12 cellular contexts compared by ENCODE assay signal in the genomic region with DNA sequence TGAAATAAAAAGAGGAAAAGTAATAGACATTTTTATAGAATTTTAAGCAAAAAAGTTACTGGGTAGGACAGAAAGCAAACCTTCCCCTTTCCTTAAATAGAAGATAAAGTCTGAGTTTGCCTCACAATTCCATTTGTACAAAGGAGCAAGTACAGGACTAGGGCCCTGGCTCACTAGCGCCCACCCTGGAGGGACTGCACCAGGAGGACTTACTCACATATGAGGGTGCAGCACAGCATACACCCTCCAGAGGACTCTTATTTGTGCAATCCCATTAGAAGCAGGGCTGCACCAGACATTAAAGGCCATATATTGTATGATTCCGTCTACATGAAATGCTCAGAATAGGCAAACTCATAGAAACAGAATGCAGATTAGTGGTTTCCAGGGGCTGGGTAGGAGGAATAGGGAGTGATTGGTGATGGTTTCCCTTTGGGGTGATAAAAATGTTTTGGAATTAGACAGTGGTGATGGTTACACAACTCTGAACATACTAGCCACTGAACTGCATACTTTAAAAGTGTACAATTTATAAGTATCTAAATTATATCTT. TPM values are rescaled to one million over a fixed set of nuclear protein-coding genes. Genes with fewer than 3 reads are reported as not detected.
A peak's percentile ranks its signal among the peaks of the same experiment; 100 is the strongest.
DNase-seq lines count a peak whose midpoint lies in the region; ATAC-seq, FAIRE-seq and TF ChIP-seq lines count a peak whose summit lies in the region.
"Had no signal": no experiment of that assay in that cellular context is flagged by ENCODE, and none has a peak within 500 bp of the region (broad histone marks: within the 10 kb centered on the region; RNA-seq: fewer than 3 reads in every experiment).

No MANE protein-coding gene starts in this region.

- ATAC-seq in stimulated activated naive B cell treated with anti-CD40 and anti-IgM and Interleukin-4, amounts not matched to agents 10 μg/mL and 1 μg/mL and 100 μg/mL, for 72 hours (replicated peaks): no peak
- no peak for ATAC-seq in GM21529 (IDR thresholded peaks at IDR 0.05; ENCODE audit: unreplicated experiment)

- H4K5ac ChIP-seq in H1 (ENCODE audit: insufficient read length, low read depth, low read length): no peak overlapping the region

- H3K4me2 ChIP-seq in OCI-LY3 (ENCODE audit: low read length): no peak overlapping the region
- H3K4me2 ChIP-seq in H1 (ENCODE audit: insufficient read depth in 1 of 2, low read depth in 2 of 2, low read length in 2 of 2): no peak overlapping the region
- no peak overlapping the region for H3K4me2 ChIP-seq in PC-9

- intact Hi-C loops in A673 (cut with micrococcal nuclease; ENCODE audit: unreplicated experiment) (no loop called here), PC-9 (cut with micrococcal nuclease; ENCODE audit: unreplicated experiment) (no loop called here)

- no peak overlapping the region for H3K56ac ChIP-seq in H1 (replicated peaks; ENCODE audit: insufficient read length, low read depth, low read length)

- no peak overlapping the region for H4K91ac ChIP-seq in H1 (replicated peaks; ENCODE audit: insufficient read length, low read length)

- H3K4me1 ChIP-seq in A673 (ENCODE audit: insufficient read depth, low read length, poor library complexity, severe bottlenecking) (peaks cover 13% of the 10 kb centered on the region), OCI-LY3 (ENCODE audit: low read length) (peaks cover 6% of the 10 kb centered on the region), H1 (replicated peaks in 1 of 4; ENCODE audit: control insufficient read depth in 3 of 4, insufficient read depth in 4 of 4, low read length in 3 of 4) (no peaks in the 10 kb centered on the region), PC-9 (replicated peaks; ENCODE audit: insufficient read depth) (peaks cover 10% of the 10 kb centered on the region; the same call in 1 of the 2 replicates)

- no peak overlapping the region for H2BK12ac ChIP-seq in H1 (ENCODE audit: low read depth, low read length)

- H2AFZ ChIP-seq in OCI-LY3 (ENCODE audit: low read depth, low read length) (no peak overlapping the region), H1 (ENCODE audit: low read length) (no peak overlapping the region), PC-9 (no peak overlapping the region)

- H3K4me3 ChIP-seq in A673 (ENCODE audit: low read depth, low read length, poor library complexity, severe bottlenecking) (no peak overlapping the region), OCI-LY3 (ENCODE audit: low read length) (no peak overlapping the region), H1 (ENCODE audit: extremely low read depth in 1 of 4, insufficient read depth in 2 of 4, low read depth in 3 of 4, low read length in 4 of 4) (no peak overlapping the region), PC-9 (no peak overlapping the region)
- H3K4me3 ChIP-seq: colonic mucosa had no signal

- no peaks in the 10 kb centered on the region for H3K9me2 ChIP-seq in PC-9 (ENCODE audit: insufficient read depth)

- H3K9ac ChIP-seq in OCI-LY3 (ENCODE audit: low read length): no peak overlapping the region
- H3K9ac ChIP-seq in H1 (replicated peaks in 1 of 4; ENCODE audit: extremely low read depth in 1 of 4, low read depth in 3 of 4, low read length in 3 of 4): no peak overlapping the region

- TF ChIP-seq EP300 in H1 (IDR thresholded peaks at IDR 0.05; ENCODE audit: borderline replicate concordance in 1 of 2, low read depth in 2 of 2, low read length in 2 of 2): no peak

- CTCF ChIA-PET in A673 (lab: Charles Lee) (no interaction called here), H1 (lab: Charles Lee; ENCODE audit: partially characterized antibody) (interaction anchor here (0.6 to 2.5 kb wide), 5 partner anchors 10 to 660 kb away, joined by 3 to 17 read pairs (median 5); partner anchors contain the start of gene DCP2), PC-9 (lab: Charles Lee) (no interaction called here)

- H2AK5ac ChIP-seq in H1 (ENCODE audit: low read depth, low read length): no peak overlapping the region

- peak; percentile 43 for DNase-seq in A673 (ENCODE audit: low spot score)
- DNase-seq in EH (ENCODE audit: low read depth): peak; percentile 18
- DNase-seq in H1 (ENCODE audit: low read depth in 1 of 2, low spot score in 2 of 2): peak in 1 of 2 experiments; percentile 64
- DNase-seq in KG1 (lab: John Stamatoyannopoulos, UW): no peak
- no peak for DNase-seq in stimulated activated naive B cell treated with anti-CD40 and anti-IgM and Interleukin-4, amounts not matched to agents 10 μg/mL and 1 μg/mL and 100 μg/mL, for 72 hours
- no peak for DNase-seq in PC-9
- DNase-seq: colonic mucosa, mammary epithelial cell, NCI-H1417 treated with DMSO at 0.1 percent for 48 hours had no signal

- H3K14ac ChIP-seq in H1 (ENCODE audit: insufficient read length): no peak overlapping the region

- H3K27ac ChIP-seq in A673 (ENCODE audit: low read depth, low read length, poor library complexity, severe bottlenecking) (no peak overlapping the region), OCI-LY3 (ENCODE audit: low read length) (no peak overlapping the region), H1 (ENCODE audit: low read depth, low read length) (no peak overlapping the region), PC-9 (no peak overlapping the region)
- H3K27ac ChIP-seq: colonic mucosa, VCaP had no signal

- H3K79me2 ChIP-seq in OCI-LY3 (ENCODE audit: low read length) (peaks cover 42% of the 10 kb centered on the region), H1 (ENCODE audit: control insufficient read depth in 1 of 2, insufficient read depth in 2 of 2, low read length in 2 of 2) (peaks cover 0 to 8% of the 10 kb centered on the region in 2 experiments; a peak in 1 of 4 replicates), PC-9 (ENCODE audit: low read depth) (peaks cover 32% of the 10 kb centered on the region)

- H2BK15ac ChIP-seq in H1 (ENCODE audit: low read length): no peak overlapping the region

- H4K20me1 ChIP-seq in OCI-LY3 (ENCODE audit: insufficient read depth, low read length): peaks cover 24% of the 10 kb centered on the region; the same call in 1 of the 2 replicates
- peaks cover 0 to 4% of the 10 kb centered on the region in 2 experiments for H4K20me1 ChIP-seq in H1 (replicated peaks in 1 of 2; ENCODE audit: control insufficient read depth in 1 of 2, insufficient read depth in 2 of 2, low read length in 2 of 2)
- no peaks in the 10 kb centered on the region for H4K20me1 ChIP-seq in PC-9 (ENCODE audit: insufficient read depth)

- no peaks in the 10 kb centered on the region for H3K27me3 ChIP-seq in A673 (replicated peaks; ENCODE audit: insufficient read depth, low read depth, low read length, poor library complexity)
- H3K27me3 ChIP-seq in OCI-LY3 (ENCODE audit: low read depth, low read length): no peaks in the 10 kb centered on the region
- no peaks in the 10 kb centered on the region for H3K27me3 ChIP-seq in H1 (replicated peaks in 1 of 4; ENCODE audit: control insufficient read depth in 3 of 4, extremely low read depth in 1 of 4, insufficient read depth in 3 of 4, low read length in 3 of 4)
- H3K27me3 ChIP-seq in PC-9 (ENCODE audit: insufficient read depth, low read depth): no peaks in the 10 kb centered on the region
- H3K27me3 ChIP-seq: colonic mucosa had no signal

- peaks cover 45 to 54% of the 10 kb centered on the region in 2 donors for H3K36me3 Mint-ChIP-seq in stimulated activated naive B cell treated with anti-CD40 and anti-IgM and Interleukin-4, amounts not matched to agents 10 μg/mL and 1 μg/mL and 100 μg/mL, for 72 hours

- H3K79me1 ChIP-seq in H1 (ENCODE audit: low read depth, low read length): no peaks in the 10 kb centered on the region; the same call in 1 of the 2 replicates

- no peak overlapping the region for H4K8ac ChIP-seq in H1 (ENCODE audit: extremely low read depth, insufficient read depth, low read length)

- H3F3A ChIP-seq in PC-9 (ENCODE audit: insufficient read depth, low read depth): peaks cover 6% of the 10 kb centered on the region; the same call in 1 of the 2 replicates

- H3K4me1 Mint-ChIP-seq in stimulated activated naive B cell treated with anti-CD40 and anti-IgM and Interleukin-4, amounts not matched to agents 10 μg/mL and 1 μg/mL and 100 μg/mL, for 72 hours: peaks cover 39 to 67% of the 10 kb centered on the region in 2 donors

- 91% methylated on average over 2 of the region's 2 CpGs; no CpG with 5 or more reads in 1 of the 2 experiments for WGBS in H1 (ENCODE audit: extremely low coverage in 1 of 2, insufficient coverage in 1 of 2, insufficient read length in 1 of 2, insufficient replicate concordance in 2 of 2, low coverage in 1 of 2, low lambda C conversion rate in 2 of 2, missing lambda C conversion rate in 1 of 2), 2 experiments

- H3K36me3 ChIP-seq in A673 (ENCODE audit: insufficient read depth, low read length, poor library complexity, severe bottlenecking) (peaks cover 34% of the 10 kb centered on the region), OCI-LY3 (replicated peaks; ENCODE audit: low read depth, low read length) (peaks cover 30% of the 10 kb centered on the region), H1 (ENCODE audit: control insufficient read depth in 2 of 4, insufficient read depth in 4 of 4, low read length in 3 of 4) (peaks cover 0 to 18% (median 2%) of the 10 kb centered on the region in 4 experiments; a peak in 5 of 8 replicates), PC-9 (ENCODE audit: low read depth) (0 out of 2 replicates have a peak, but pooled peaks cover 7% of the 10 kb centered on the region)

- TF ChIP-seq RAD21 in H1 (IDR thresholded peaks at IDR 0.05 in 1 of 2, conservative IDR thresholded peaks at IDR 0.05 in 1 of 2; ENCODE audit: low read depth in 2 of 2, low read length in 2 of 2): peak; percentile 29 to 48

- H3K4ac ChIP-seq in H1 (replicated peaks; ENCODE audit: insufficient read length, low read depth, low read length): no peak overlapping the region

- no peak overlapping the region for H2BK5ac ChIP-seq in H1 (ENCODE audit: low read depth, low read length)

- H3K4me3 Mint-ChIP-seq in stimulated activated naive B cell treated with anti-CD40 and anti-IgM and Interleukin-4, amounts not matched to agents 10 μg/mL and 1 μg/mL and 100 μg/mL, for 72 hours: no peak overlapping the region

- no peak overlapping the region for H2BK20ac ChIP-seq in H1 (ENCODE audit: low read length)

- no peak for FAIRE-seq in H1 (lab: Jason Lieb, UNC)

- POLR2A ChIA-PET in A673 (lab: Charles Lee; ENCODE audit: low non-redundant PET): no interaction called here
- POLR2A ChIA-PET in H1 (lab: Charles Lee; ENCODE audit: partially characterized antibody): interaction anchor here (1.0 kb wide), 1 partner anchor 23 kb away, joined by 3 read pairs; no protein-coding TSS in a partner anchor
- POLR2A ChIA-PET in PC-9 (lab: Charles Lee; ENCODE audit: unreplicated experiment): no interaction called here

- no peak overlapping the region for H3K27ac Mint-ChIP-seq in stimulated activated naive B cell treated with anti-CD40 and anti-IgM and Interleukin-4, amounts not matched to agents 10 μg/mL and 1 μg/mL and 100 μg/mL, for 72 hours

- no peak overlapping the region for H3K18ac ChIP-seq in H1 (ENCODE audit: extremely low read depth, low read length)

- TF ChIP-seq CTCF in A673 (conservative IDR thresholded peaks at IDR 0.05; ENCODE audit: low read depth, low read length) (peak; percentile 44), OCI-LY3 (IDR thresholded peaks at IDR 0.05; ENCODE audit: low read depth, low read length) (peak; percentile 26), H1 (IDR thresholded peaks at IDR 0.05; ENCODE audit: control extremely low read depth in 1 of 3, insufficient read depth in 1 of 3, low read depth in 1 of 3, low read length in 3 of 3) (peak; percentile 68 to 75 (median 72)), PC-9 (conservative IDR thresholded peaks at IDR 0.05) (no peak)

- peaks cover 5% of the 10 kb centered on the region for H3K23me2 ChIP-seq in H1 (ENCODE audit: low read depth, low read length)

- BruUV-seq in A673 (replicated peaks; lab: Mats Ljungman, UMichigan): no TSS peak
- BruUV-seq in PC-9 (replicated peaks; lab: Mats Ljungman, UMichigan): no TSS peak

- TF ChIP-seq POLR2A in H1 (IDR thresholded peaks at IDR 0.05; ENCODE audit: control extremely low read depth in 1 of 2, low read depth in 2 of 2, low read length in 2 of 2): no peak

- no peaks in the 10 kb centered on the region for H3K9me3 Mint-ChIP-seq in stimulated activated naive B cell treated with anti-CD40 and anti-IgM and Interleukin-4, amounts not matched to agents 10 μg/mL and 1 μg/mL and 100 μg/mL, for 72 hours

- no peaks in the 10 kb centered on the region for H3K27me3 Mint-ChIP-seq in stimulated activated naive B cell treated with anti-CD40 and anti-IgM and Interleukin-4, amounts not matched to agents 10 μg/mL and 1 μg/mL and 100 μg/mL, for 72 hours

- H3K9me3 ChIP-seq in A673 (ENCODE audit: low read depth, low read length, poor library complexity, severe bottlenecking) (no peaks in the 10 kb centered on the region), OCI-LY3 (ENCODE audit: insufficient read depth, low read length) (no peaks in the 10 kb centered on the region), H1 (ENCODE audit: insufficient read depth in 2 of 2, low read depth in 1 of 2, low read length in 1 of 2) (no peaks in the 10 kb centered on the region), PC-9 (ENCODE audit: insufficient read depth, low read depth) (no peaks in the 10 kb centered on the region)
- H3K9me3 ChIP-seq: colonic mucosa had no signal

- H2BK120ac ChIP-seq in H1 (replicated peaks; ENCODE audit: low read depth, low read length): no peak overlapping the region

- no peak overlapping the region for H3K23ac ChIP-seq in H1 (ENCODE audit: insufficient read length)

RNA-seq across cellular contexts. Expression of gene REEP5, which starts 4.5 kb away (rescaled TPM):
- 42.8 and 50.5 TPM in 2 replicates for total RNA-seq in A673 (2021)
- 56.6 and 58.3 TPM in 2 replicates for total RNA-seq in H1 (2021; fragmentation: NEBNext Ultra II Directional; extraction: Animal tissue kit (Norgen Biotek cat#: 25700))
- polyA plus RNA-seq in H1 (2011; rRNA removed): 69.3 and 94.3 TPM in 2 replicates
- polyA plus RNA-seq in H1 (2011; cell fraction: cytosol; rRNA removed): 60.3 TPM
- polyA plus RNA-seq in H1 (2011; cell fraction: nucleus; rRNA removed): 148 TPM
- 45.8 to 68.6 TPM (median 50.6 TPM) in 4 replicates for polyA plus RNA-seq in H1 (2012, experiment 1 of 2)
- polyA plus RNA-seq in H1 (2012, experiment 2 of 2): 9.2 TPM
- 65.9 TPM for polyA plus RNA-seq in H1 (2013, experiment 1 of 2)
- 70.8 TPM for polyA plus RNA-seq in H1 (2013, experiment 2 of 2)
- 113 and 123 TPM in 2 replicates for polyA minus RNA-seq in H1 (2011; rRNA and poly(A)+ RNA removed)
- 39.3 TPM for polyA minus RNA-seq in H1 (2011; cell fraction: cytosol; rRNA and poly(A)+ RNA removed)
- 97.4 TPM for polyA minus RNA-seq in H1 (2011; cell fraction: nucleus; rRNA and poly(A)+ RNA removed)
- total RNA-seq in PC-9 (2021): 45.2 and 53.6 TPM in 2 replicates

RNA-seq across cellular contexts. Expression of gene SRP19, which starts 56.4 kb away (rescaled TPM):
- total RNA-seq in A673 (2021) (72.4 and 73.9 TPM in 2 replicates), PC-9 (2021) (26.8 and 34.4 TPM in 2 replicates)
- 78.6 and 79.9 TPM in 2 replicates for total RNA-seq in H1 (2021; fragmentation: NEBNext Ultra II Directional; extraction: Animal tissue kit (Norgen Biotek cat#: 25700))
- polyA plus RNA-seq in H1 (2011; rRNA removed): 14.2 and 27.5 TPM in 2 replicates
- 64.8 TPM for polyA plus RNA-seq in H1 (2011; cell fraction: cytosol; rRNA removed)
- polyA plus RNA-seq in H1 (2011; cell fraction: nucleus; rRNA removed): 4.4 TPM
- 68.6 to 119 TPM (median 74.7 TPM) in 4 replicates for polyA plus RNA-seq in H1 (2012, experiment 1 of 2)
- polyA plus RNA-seq in H1 (2012, experiment 2 of 2): 26.1 TPM
- 110 TPM for polyA plus RNA-seq in H1 (2013, experiment 1 of 2)
- 108 TPM for polyA plus RNA-seq in H1 (2013, experiment 2 of 2)
- polyA minus RNA-seq in H1 (2011; rRNA and poly(A)+ RNA removed): 7.9 and 9.2 TPM in 2 replicates
- polyA minus RNA-seq in H1 (2011; cell fraction: cytosol; rRNA and poly(A)+ RNA removed): 14.5 TPM
- polyA minus RNA-seq in H1 (2011; cell fraction: nucleus; rRNA and poly(A)+ RNA removed): 12.7 TPM

RNA-seq across cellular contexts. Expression of gene DCP2, which starts 59.1 kb away (rescaled TPM):
- total RNA-seq in A673 (2021): 73.5 and 78.0 TPM in 2 replicates
- total RNA-seq in H1 (2021; fragmentation: NEBNext Ultra II Directional; extraction: Animal tissue kit (Norgen Biotek cat#: 25700)): 162 and 173 TPM in 2 replicates
- 14.4 and 41.7 TPM in 2 replicates for polyA plus RNA-seq in H1 (2011; rRNA removed)
- 24.9 TPM for polyA plus RNA-seq in H1 (2011; cell fraction: cytosol; rRNA removed)
- 69.2 TPM for polyA plus RNA-seq in H1 (2011; cell fraction: nucleus; rRNA removed)
- polyA plus RNA-seq in H1 (2012, experiment 1 of 2): 25.3 to 46.8 TPM (median 37.4 TPM) in 4 replicates
- polyA plus RNA-seq in H1 (2012, experiment 2 of 2): 3.1 TPM
- 49.7 TPM for polyA plus RNA-seq in H1 (2013, experiment 1 of 2)
- 50.6 TPM for polyA plus RNA-seq in H1 (2013, experiment 2 of 2)
- 100 and 161 TPM in 2 replicates for polyA minus RNA-seq in H1 (2011; rRNA and poly(A)+ RNA removed)
- 76.3 TPM for polyA minus RNA-seq in H1 (2011; cell fraction: cytosol; rRNA and poly(A)+ RNA removed)
- polyA minus RNA-seq in H1 (2011; cell fraction: nucleus; rRNA and poly(A)+ RNA removed): 135 TPM
- total RNA-seq in PC-9 (2021): 40.0 and 45.6 TPM in 2 replicates

Comparison
In these comparisons a context has a peak if more than half of its experiments do, and no peak if none do; other contexts are left out.
1. DNase-seq: peak in A673 (single experiment) and EH (single experiment); none in KG1 (single experiment), stimulated activated naive B cell treated with anti-CD40 and anti-IgM and Interleukin-4, amounts not matched to agents 10 μg/mL and 1 μg/mL and 100 μg/mL, for 72 hours (single experiment) and PC-9 (0 of 2).